Comparison of ENCODE assay signal across 9 cellular contexts in the genomic region with DNA sequence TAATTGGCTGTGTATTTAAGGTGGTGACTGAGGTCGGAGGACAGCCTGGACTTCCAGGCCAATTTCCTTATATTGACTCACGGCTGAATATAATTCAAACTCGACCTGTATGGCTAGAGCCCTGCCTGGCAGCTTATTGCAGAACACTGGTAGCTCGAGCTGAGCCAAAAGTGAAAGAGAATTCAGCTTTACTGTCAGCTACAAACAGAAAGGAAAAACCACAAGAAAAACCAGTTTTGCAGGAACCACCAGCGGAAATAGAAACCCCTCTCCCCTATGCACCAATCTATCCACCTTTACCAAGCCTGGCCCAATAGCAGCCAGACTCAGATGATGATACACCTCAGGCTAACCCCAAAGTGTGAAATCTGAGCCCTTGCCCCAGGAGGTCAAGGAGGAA.
DNase-seq lines count a peak whose midpoint lies in the region; ATAC-seq and TF ChIP-seq lines count a peak whose summit lies in the region.
"Had no signal": no experiment of that assay in that cellular context is flagged by ENCODE, and none has a peak within 500 bp of the region (broad histone marks: within the 10 kb centered on the region; RNA-seq: fewer than 3 reads in every experiment).

No MANE protein-coding gene starts in this region.

- H3K9ac ChIP-seq in PC-3 (ENCODE audit: low read length): no peak overlapping the region

- no peaks in the 10 kb centered on the region for H3F3A ChIP-seq in PC-3 (ENCODE audit: low read length, unreplicated experiment)

- H3K4me3 ChIP-seq in prostate gland: peak overlapping the region; percentile 23 to 30
- H3K4me3 ChIP-seq in tibial nerve: peak overlapping the region in 2 of 4 donors; percentile 51 to 56
- no peak overlapping the region for H3K4me3 ChIP-seq in PC-3 (ENCODE audit: low read length)
- H3K4me3 ChIP-seq: uterus had no signal

- no peak overlapping the region for H3K4me2 ChIP-seq in PC-3 (ENCODE audit: low read length)

- no peaks in the 10 kb centered on the region for H3K9me2 ChIP-seq in PC-3 (replicated peaks; ENCODE audit: low read length)

- CTCF ChIA-PET in PC-3 (lab: Charles Lee): no interaction called here

- H3K27ac ChIP-seq in prostate gland: peak overlapping the region; percentile 82 to 84
- peak overlapping the region in 2 of 4 donors; percentile 87 to 91 for H3K27ac ChIP-seq in tibial nerve
- H3K27ac ChIP-seq in PC-3 (ENCODE audit: low read length): no peak overlapping the region
- H3K27ac ChIP-seq: uterus had no signal

- ATAC-seq in GM18498 (IDR thresholded peaks at IDR 0.05; ENCODE audit: unreplicated experiment) (peak; percentile 56), HG03571 (IDR thresholded peaks at IDR 0.05; ENCODE audit: unreplicated experiment) (peak; percentile 49), GM18511 (IDR thresholded peaks at IDR 0.05; ENCODE audit: unreplicated experiment) (no peak), PC-3 (no peak)

- no peaks in the 10 kb centered on the region for H3K79me2 ChIP-seq in PC-3 (ENCODE audit: low read length)

- H3K4me1 ChIP-seq in prostate gland (replicated peaks) (no peaks in the 10 kb centered on the region), tibial nerve (peaks cover 0 to 36% (median 0%) of the 10 kb centered on the region in 4 donors), PC-3 (ENCODE audit: insufficient read depth, low read length) (no peaks in the 10 kb centered on the region)
- H3K4me1 ChIP-seq: uterus had no signal

- H2AFZ ChIP-seq in PC-3 (ENCODE audit: low read length): no peak overlapping the region

- BruUV-seq in PC-3 (replicated peaks; lab: Mats Ljungman, UMichigan): no TSS peak

- TF ChIP-seq EP300 in tibial nerve (IDR thresholded peaks at IDR 0.05): no peak

- H3K9me3 ChIP-seq in prostate gland (no peaks in the 10 kb centered on the region), tibial nerve (no peaks in the 10 kb centered on the region), PC-3 (ENCODE audit: low read length) (no peaks in the 10 kb centered on the region)
- H3K9me3 ChIP-seq: uterus had no signal

- TF ChIP-seq POLR2A in prostate gland (IDR thresholded peaks at IDR 0.05) (no peak), tibial nerve (IDR thresholded peaks at IDR 0.05) (no peak)

- H3K27me3 ChIP-seq in prostate gland (replicated peaks; ENCODE audit: insufficient read depth) (no peaks in the 10 kb centered on the region), tibial nerve (no peaks in the 10 kb centered on the region), PC-3 (ENCODE audit: low read length) (no peaks in the 10 kb centered on the region)
- H3K27me3 ChIP-seq: uterus had no signal

- POLR2A ChIA-PET in PC-3 (lab: Charles Lee; ENCODE audit: unreplicated experiment): no interaction called here

- no peaks in the 10 kb centered on the region for H4K20me1 ChIP-seq in PC-3 (ENCODE audit: low read length)

- intact Hi-C loops in prostate gland (cut with DNase I) (no loop called here), PC-3 (cut with micrococcal nuclease) (no loop called here)

- TF ChIP-seq CTCF in prostate gland (IDR thresholded peaks at IDR 0.05) (no peak), tibial nerve (IDR thresholded peaks at IDR 0.05) (no peak), PC-3 (conservative IDR thresholded peaks at IDR 0.05; ENCODE audit: low read depth, low read length) (no peak)

- H3K36me3 ChIP-seq in prostate gland: no peaks in the 10 kb centered on the region
- H3K36me3 ChIP-seq in tibial nerve: no peaks in the 10 kb centered on the region
- no peaks in the 10 kb centered on the region for H3K36me3 ChIP-seq in PC-3 (ENCODE audit: low read depth, low read length)
- H3K36me3 ChIP-seq: uterus had no signal

- WGBS in prostate gland: 3% methylated on average over 5 of the region's 5 CpGs
- 2% methylated on average over 5 of the region's 5 CpGs; no CpG with 5 or more reads in 1 of the 2 donors for WGBS in tibial nerve, 2 donors

- peak; percentile 26 for DNase-seq in amniotic epithelial cell (ENCODE audit: low read depth)
- peak; percentile 60 for DNase-seq in prostate gland (ENCODE audit: low spot score)
- no peak for DNase-seq in tibial nerve (ENCODE audit: low spot score in 2 of 2)
- no peak for DNase-seq in PC-3
- DNase-seq in mucosa of gallbladder (ENCODE audit: low spot score): no peak
- DNase-seq: uterus had no signal

Comparison
In these comparisons a context has a peak if more than half of its experiments do, and no peak if none do; other contexts are left out.
1. ATAC-seq: peak in GM18498 (single experiment) and HG03571 (single experiment); none in GM18511 (single experiment) and PC-3 (single experiment).
2. DNase-seq: peak in amniotic epithelial cell (single experiment) and prostate gland (single experiment); none in tibial nerve (0 of 2), PC-3 (single experiment) and mucosa of gallbladder (single experiment).